In the genomic region with DNA sequence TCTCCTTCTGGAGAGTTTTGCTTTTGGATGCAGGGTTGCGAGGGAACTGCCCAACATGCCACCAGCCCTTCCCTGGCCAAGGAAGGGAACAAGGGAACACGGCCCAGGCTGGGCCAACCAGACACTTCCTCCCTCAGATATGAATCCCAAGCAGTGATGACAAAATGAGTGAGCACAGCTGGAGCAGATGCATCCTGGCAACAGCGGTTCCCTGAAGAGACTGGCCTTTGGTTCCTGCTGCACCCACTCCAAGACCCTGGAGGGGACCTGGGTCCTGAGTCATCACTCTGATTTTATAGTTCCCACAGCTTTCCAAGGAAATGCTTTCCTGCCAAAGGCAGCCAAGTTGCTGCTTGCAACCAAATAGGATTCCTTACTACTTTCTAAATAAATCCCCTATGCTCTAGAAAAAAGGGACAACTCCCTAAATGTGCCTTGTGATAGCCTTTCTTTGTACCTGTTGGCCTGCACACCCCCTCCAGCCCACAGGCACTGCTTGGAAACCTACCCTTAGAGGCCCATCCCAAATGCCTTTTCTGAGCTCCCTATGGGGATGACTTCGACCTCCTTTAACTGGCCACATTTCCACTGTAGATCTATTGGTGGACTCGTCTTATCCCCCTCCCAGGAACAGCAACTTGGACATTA, we compare ENCODE assay signal across 8 cellular contexts. TPM values are rescaled to one million over a fixed set of nuclear protein-coding genes. Genes with fewer than 3 reads are reported as not detected.
A peak's percentile ranks its signal among the peaks of the same experiment; 100 is the strongest.
DNase-seq lines count a peak whose midpoint lies in the region; ATAC-seq and TF ChIP-seq lines count a peak whose summit lies in the region.

No MANE protein-coding gene starts in this region.

- no peak for ATAC-seq in activated CD8-positive, alpha-beta T cell treated with anti-CD3 and anti-CD28 coated beads for 36 hours
- no peak for ATAC-seq in activated CD8-positive, alpha-beta T cell treated with anti-CD3 and anti-CD28 coated beads, Interleukin-2, amount 10 ng/mL, durations not matched to agents 7 days and 5 days
- ATAC-seq in HG02798 (IDR thresholded peaks at IDR 0.05; ENCODE audit: poor library complexity, unreplicated experiment): no peak

- no peak for DNase-seq in activated CD8-positive, alpha-beta T cell treated with anti-CD3 and anti-CD28 coated beads for 36 hours
- DNase-seq in activated CD8-positive, alpha-beta T cell treated with anti-CD3 and anti-CD28 coated beads, Interleukin-2, amount 10 ng/mL, durations not matched to agents 7 days and 5 days: no peak
- peak in 1 of 2 donors; percentile 72 for DNase-seq in ascending aorta (ENCODE audit: low spot score in 2 of 2)
- DNase-seq in islet precursor cell: peak; percentile 72
- no peak for DNase-seq in tibial nerve (ENCODE audit: low spot score in 2 of 2)
- DNase-seq in DMS114 treated with DMSO at 0.1 percent for 48 hours (lab: John Stamatoyannopoulos, UW; ENCODE audit: unreplicated experiment): no peak
- no peak for DNase-seq in DMS153 (lab: John Stamatoyannopoulos, UW)

- H3K27ac ChIP-seq in ascending aorta (peak overlapping the region; percentile 73 to 75), tibial nerve (peak overlapping the region in 3 of 4 donors; percentile 9 to 72 (median 29))

- intact Hi-C loops in activated CD8-positive, alpha-beta T cell treated with anti-CD3 and anti-CD28 coated beads for 36 hours (cut with micrococcal nuclease): no loop called here
- intact Hi-C loops in ascending aorta (cut with DNase I): no loop called here

- POLR2A ChIA-PET in activated CD8-positive, alpha-beta T cell treated with anti-CD3 and anti-CD28 coated beads for 36 hours (lab: Charles Lee): interaction anchor here (1.0 kb wide), 1 partner anchor 14 kb away, joined by 4 read pairs; no protein-coding TSS in a partner anchor
- POLR2A ChIA-PET in activated CD8-positive, alpha-beta T cell treated with anti-CD3 and anti-CD28 coated beads, Interleukin-2, amount 10 ng/mL, durations not matched to agents 7 days and 5 days (lab: Charles Lee): interaction anchor here (1.0 to 2.1 kb wide), 3 partner anchors 10 to 52 kb away, joined by 3 to 6 read pairs (median 4); no protein-coding TSS in a partner anchor

- H3K4me1 Mint-ChIP-seq in activated CD8-positive, alpha-beta T cell treated with anti-CD3 and anti-CD28 coated beads for 36 hours (ENCODE audit: low read depth): peaks cover 76% of the 10 kb centered on the region
- H3K4me1 Mint-ChIP-seq in activated CD8-positive, alpha-beta T cell treated with anti-CD3 and anti-CD28 coated beads, Interleukin-2, amount 10 ng/mL, durations not matched to agents 7 days and 5 days (ENCODE audit: low read depth): peaks cover 61% of the 10 kb centered on the region

- 36 to 47% methylated on average over 5 of the region's 5 CpGs for WGBS in tibial nerve, 2 donors

- TF ChIP-seq POLR2A in tibial nerve (IDR thresholded peaks at IDR 0.05): no peak

- H3K27me3 Mint-ChIP-seq in activated CD8-positive, alpha-beta T cell treated with anti-CD3 and anti-CD28 coated beads for 36 hours: no peaks in the 10 kb centered on the region
- no peaks in the 10 kb centered on the region for H3K27me3 Mint-ChIP-seq in activated CD8-positive, alpha-beta T cell treated with anti-CD3 and anti-CD28 coated beads, Interleukin-2, amount 10 ng/mL, durations not matched to agents 7 days and 5 days (ENCODE audit: low read depth)

- H3K27ac Mint-ChIP-seq in activated CD8-positive, alpha-beta T cell treated with anti-CD3 and anti-CD28 coated beads for 36 hours: peak overlapping the region; percentile 4
- no peak overlapping the region for H3K27ac Mint-ChIP-seq in activated CD8-positive, alpha-beta T cell treated with anti-CD3 and anti-CD28 coated beads, Interleukin-2, amount 10 ng/mL, durations not matched to agents 7 days and 5 days

- H3K9me3 ChIP-seq in ascending aorta (no peaks in the 10 kb centered on the region), tibial nerve (no peaks in the 10 kb centered on the region)

- no peak overlapping the region for H3K4me3 Mint-ChIP-seq in activated CD8-positive, alpha-beta T cell treated with anti-CD3 and anti-CD28 coated beads for 36 hours
- H3K4me3 Mint-ChIP-seq in activated CD8-positive, alpha-beta T cell treated with anti-CD3 and anti-CD28 coated beads, Interleukin-2, amount 10 ng/mL, durations not matched to agents 7 days and 5 days: no peak overlapping the region

- H3K36me3 ChIP-seq in ascending aorta: peaks cover 0 to 4% of the 10 kb centered on the region in 2 donors
- H3K36me3 ChIP-seq in tibial nerve: no peaks in the 10 kb centered on the region

- H3K9me3 Mint-ChIP-seq in activated CD8-positive, alpha-beta T cell treated with anti-CD3 and anti-CD28 coated beads for 36 hours: no peaks in the 10 kb centered on the region
- no peaks in the 10 kb centered on the region for H3K9me3 Mint-ChIP-seq in activated CD8-positive, alpha-beta T cell treated with anti-CD3 and anti-CD28 coated beads, Interleukin-2, amount 10 ng/mL, durations not matched to agents 7 days and 5 days (ENCODE audit: insufficient read depth)

- H3K27me3 ChIP-seq in ascending aorta: no peaks in the 10 kb centered on the region
- H3K27me3 ChIP-seq in tibial nerve: no peaks in the 10 kb centered on the region

- peaks cover 22 to 53% of the 10 kb centered on the region in 2 donors for H3K4me1 ChIP-seq in ascending aorta
- peaks cover 0 to 90% (median 69%) of the 10 kb centered on the region in 4 donors for H3K4me1 ChIP-seq in tibial nerve

- TF ChIP-seq CTCF in activated CD8-positive, alpha-beta T cell treated with anti-CD3 and anti-CD28 coated beads for 36 hours (IDR thresholded peaks at IDR 0.05): no peak
- TF ChIP-seq CTCF in ascending aorta (IDR thresholded peaks at IDR 0.05): no peak
- TF ChIP-seq CTCF in tibial nerve (IDR thresholded peaks at IDR 0.05): no peak

- peak in 1 of 2 donors; percentile 10 for TF ChIP-seq EP300 in tibial nerve (IDR thresholded peaks at IDR 0.05)

- H3K4me3 ChIP-seq in ascending aorta: peak overlapping the region in 1 of 2 donors; percentile 30
- H3K4me3 ChIP-seq in tibial nerve: no peak overlapping the region

- H3K36me3 Mint-ChIP-seq in activated CD8-positive, alpha-beta T cell treated with anti-CD3 and anti-CD28 coated beads for 36 hours (ENCODE audit: low read depth): peaks cover 8% of the 10 kb centered on the region
- peaks cover 11% of the 10 kb centered on the region for H3K36me3 Mint-ChIP-seq in activated CD8-positive, alpha-beta T cell treated with anti-CD3 and anti-CD28 coated beads, Interleukin-2, amount 10 ng/mL, durations not matched to agents 7 days and 5 days (ENCODE audit: low read depth)

- CTCF ChIA-PET in activated CD8-positive, alpha-beta T cell treated with anti-CD3 and anti-CD28 coated beads for 36 hours (lab: Charles Lee): interaction anchor here (0.6 to 1.0 kb wide), 3 partner anchors 39 to 1765 kb away, joined by 3 to 5 read pairs (median 3); no protein-coding TSS in a partner anchor
- CTCF ChIA-PET in activated CD8-positive, alpha-beta T cell treated with anti-CD3 and anti-CD28 coated beads, Interleukin-2, amount 10 ng/mL, durations not matched to agents 7 days and 5 days (lab: Charles Lee): interaction anchor here (0.9 to 1.3 kb wide), 2 partner anchors 53 to 75 kb away, joined by 3 read pairs; no protein-coding TSS in a partner anchor

RNA-seq across cellular contexts. Expression of a gene that starts 5.3 kb away (rescaled TPM):
- total RNA-seq in activated CD8-positive, alpha-beta T cell treated with anti-CD3 and anti-CD28 coated beads for 36 hours: 10 to 100 TPM; 13.2 to 19.0 TPM
- total RNA-seq in activated CD8-positive, alpha-beta T cell treated with anti-CD3 and anti-CD28 coated beads, Interleukin-2, amount 10 ng/mL, durations not matched to agents 7 days and 5 days: 10 to 100 TPM; 34.1 to 39.0 TPM
- total RNA-seq in ascending aorta (52.3 TPM), tibial nerve (10 to 100 TPM; 18.6 to 32.4 (median 23.6) TPM)

RNA-seq across cellular contexts. Expression of a gene that starts 20.8 kb away (rescaled TPM):
- 10 to 100 TPM; 11.0 to 11.1 TPM for total RNA-seq in activated CD8-positive, alpha-beta T cell treated with anti-CD3 and anti-CD28 coated beads for 36 hours
- 10 to 100 TPM; 17.3 to 18.8 TPM for total RNA-seq in activated CD8-positive, alpha-beta T cell treated with anti-CD3 and anti-CD28 coated beads, Interleukin-2, amount 10 ng/mL, durations not matched to agents 7 days and 5 days
- total RNA-seq in ascending aorta (54.5 TPM), tibial nerve (10 to 100 TPM; 21.3 to 53.1 (median 37.9) TPM)
